ENCODE assay signal across 18 cellular contexts in the genomic region with DNA sequence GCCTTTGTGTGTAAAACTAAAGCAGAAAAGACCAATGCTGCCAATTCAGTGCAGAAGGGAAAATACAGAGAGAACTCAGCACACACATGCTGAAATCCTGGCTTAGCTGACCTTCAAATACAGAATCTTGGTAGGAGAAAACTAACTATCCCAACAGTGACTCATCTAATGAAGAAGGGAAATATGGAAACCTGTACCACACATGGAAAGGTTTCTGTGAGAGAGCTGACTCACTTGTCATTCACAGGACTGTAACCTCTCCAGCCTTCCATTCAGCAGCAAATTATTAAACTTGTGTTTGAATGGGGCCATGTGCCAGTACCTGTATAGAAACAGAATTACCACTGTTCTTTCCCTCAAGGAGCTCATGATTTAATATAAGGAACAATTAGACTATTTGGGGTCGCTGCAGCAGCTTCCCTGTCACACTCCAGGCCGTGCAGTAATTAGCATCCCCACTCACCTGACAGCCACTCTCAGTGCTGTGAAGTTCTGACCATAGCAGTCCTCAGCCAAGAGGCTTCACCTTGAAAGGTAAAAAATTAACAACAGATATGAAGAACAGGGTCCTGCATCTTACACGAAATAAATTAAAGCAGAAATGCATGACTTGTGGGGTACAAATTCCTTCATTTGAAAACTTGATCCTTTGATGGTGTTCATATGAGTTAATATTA. TPM values are rescaled to one million over a fixed set of nuclear protein-coding genes. Genes with fewer than 3 reads are reported as not detected.
DNase-seq lines count a peak whose midpoint lies in the region; ATAC-seq and TF ChIP-seq lines count a peak whose summit lies in the region.
"Had no signal": no experiment of that assay in that cellular context is flagged by ENCODE, and none has a peak within 500 bp of the region (broad histone marks: within the 10 kb centered on the region; RNA-seq: fewer than 3 reads in every experiment).

No MANE protein-coding gene starts in this region.

- H3K4me3 Mint-ChIP-seq in activated T-cell treated with anti-CD3 and anti-CD28 coated beads, Interleukin-2, amount 50 U/mL, for 24 hours = no peak overlapping the region
- H3K4me3 Mint-ChIP-seq: T-helper 1 cell treated with Interleukin-12 subunit alpha and Interleukin-12 subunit beta and Interleukin-4 antibody, amounts not matched to agents 30 μg/mL and 1 μg/mL, for 36 hours had no signal

- TF ChIP-seq CTCF in astrocyte of the cerebellum (IDR thresholded peaks at IDR 0.05; ENCODE audit: low read depth, low read length, missing control alignments) (no peak), hepatocyte (IDR thresholded peaks at IDR 0.05; ENCODE audit: poor library complexity) (no peak)

- H3K36me3 Mint-ChIP-seq in activated T-cell treated with anti-CD3 and anti-CD28 coated beads, Interleukin-2, amount 50 U/mL, for 24 hours (ENCODE audit: low read depth) = no peaks in the 10 kb centered on the region

- no peak overlapping the region for H3K27ac ChIP-seq in hepatocyte
- no peak overlapping the region for H3K27ac ChIP-seq in substantia nigra (ENCODE audit: low read depth, low read length, poor library complexity, severe bottlenecking)
- H3K27ac ChIP-seq: skin epidermis, stomach had no signal

- H3K79me2 ChIP-seq in hepatocyte = no peaks in the 10 kb centered on the region

- no peaks in the 10 kb centered on the region for H3K36me3 ChIP-seq in hepatocyte (replicated peaks; ENCODE audit: insufficient read depth, low read depth)
- H3K36me3 ChIP-seq: stomach had no signal

- H3K4me1 Mint-ChIP-seq in activated T-cell treated with anti-CD3 and anti-CD28 coated beads, Interleukin-2, amount 50 U/mL, for 24 hours (ENCODE audit: low read depth) = no peaks in the 10 kb centered on the region

- H3K27me3 ChIP-seq in hepatocyte = no peaks in the 10 kb centered on the region
- H3K27me3 ChIP-seq: stomach had no signal

- peak; percentile 65 for DNase-seq in ACHN
- DNase-seq in HT1080 (ENCODE audit: low read depth) = peak; percentile 81
- DNase-seq in astrocyte of the cerebellum (ENCODE audit: low read depth) = peak; percentile 13
- DNase-seq in hepatocyte (ENCODE audit: low spot score) = peak; percentile 7
- no peak for DNase-seq in substantia nigra (lab: John Stamatoyannopoulos, UW)
- no peak for DNase-seq in nucleus accumbens (lab: John Stamatoyannopoulos, UW)
- no peak for DNase-seq in activated T-cell treated with anti-CD3 and anti-CD28 coated beads, Interleukin-2, amount 50 U/mL, for 24 hours
- DNase-seq: activated CD8-positive, alpha-beta memory T cell treated with anti-CD3 and anti-CD28 coated beads, Interleukin-2, amount 50 U/mL, for 4 hours; activated naive CD4-positive, alpha-beta T cell treated with anti-CD3 and anti-CD28 coated beads, Interleukin-2, amount 50 U/mL, for 16 hours; erythroblast; GOT3; KBM-7; NCI-H146; stomach had no signal

- H3K27ac Mint-ChIP-seq in activated T-cell treated with anti-CD3 and anti-CD28 coated beads, Interleukin-2, amount 50 U/mL, for 24 hours = no peak overlapping the region
- H3K27ac Mint-ChIP-seq: T-helper 1 cell treated with Interleukin-12 subunit alpha and Interleukin-12 subunit beta and Interleukin-4 antibody, amounts not matched to agents 30 μg/mL and 1 μg/mL, for 36 hours had no signal

- H3K27me3 Mint-ChIP-seq in activated T-cell treated with anti-CD3 and anti-CD28 coated beads, Interleukin-2, amount 50 U/mL, for 24 hours = no peaks in the 10 kb centered on the region

- in situ Hi-C loops in ACHN (cut with HindIII; ENCODE audit: low pct_ligation_motif_present, low pct_unique_long_range_greater_than_20kb, low sequenced_read_pairs) = no loop called here
- in situ Hi-C loops in astrocyte of the cerebellum (cut with HindIII; ENCODE audit: low sequenced_read_pairs) = no loop called here

- WGBS in hepatocyte (ENCODE audit: low lambda C conversion rate, missing lambda C conversion rate) = 76% methylated on average over 3 of the region's 3 CpGs

- H3K9me3 ChIP-seq in hepatocyte (ENCODE audit: low read depth) = no peaks in the 10 kb centered on the region
- H3K9me3 ChIP-seq: stomach had no signal

- H3K4me3 ChIP-seq in astrocyte of the cerebellum (ENCODE audit: low read depth, low read length) (no peak overlapping the region), hepatocyte (no peak overlapping the region)
- H3K4me3 ChIP-seq: lung, skin epidermis, stomach had no signal

- H3K4me2 ChIP-seq in hepatocyte = no peak overlapping the region

- no peaks in the 10 kb centered on the region for H3K9me3 Mint-ChIP-seq in activated T-cell treated with anti-CD3 and anti-CD28 coated beads, Interleukin-2, amount 50 U/mL, for 24 hours
- H3K9me3 Mint-ChIP-seq: T-helper 1 cell treated with Interleukin-12 subunit alpha and Interleukin-12 subunit beta and Interleukin-4 antibody, amounts not matched to agents 30 μg/mL and 1 μg/mL, for 36 hours had no signal

- no peaks in the 10 kb centered on the region for H3K9me2 ChIP-seq in hepatocyte (replicated peaks; ENCODE audit: insufficient read depth)

- no peaks in the 10 kb centered on the region for H3K4me1 ChIP-seq in hepatocyte (ENCODE audit: insufficient read depth)
- H3K4me1 ChIP-seq: stomach had no signal

- H2AFZ ChIP-seq in hepatocyte = no peak overlapping the region

- no peaks in the 10 kb centered on the region for H4K20me1 ChIP-seq in hepatocyte (ENCODE audit: insufficient read depth, poor library complexity, severe bottlenecking)

- ATAC-seq in HG03097 (IDR thresholded peaks at IDR 0.05; ENCODE audit: low FRiP score, unreplicated experiment) = no peak

RNA-seq across cellular contexts. Expression of a gene that starts 53.9 kb away (rescaled TPM):
- total RNA-seq in HT1080 (2014; rRNA removed; shearing (Covaris generic)) = 0.06 TPM in 1 of 2 replicates, not detected in the other
- polyA plus RNA-seq in HT1080 (2015; cell fraction: cytosol; rRNA removed) = 0.26 TPM in 1 of 2 replicates, not detected in the other
- polyA plus RNA-seq in HT1080 (2015; cell fraction: nucleus; rRNA removed) = 0.29 TPM in 1 of 2 replicates, not detected in the other
- 29.7 and 32.6 TPM in 2 replicates for total RNA-seq in hepatocyte
- polyA plus RNA-seq in hepatocyte = 7.3 and 8.0 TPM in 2 replicates

Comparison
In these comparisons a context has a peak if more than half of its experiments do, and no peak if none do; other contexts are left out.
1. DNase-seq: peak in ACHN (single experiment), HT1080 (single experiment), astrocyte of the cerebellum (single experiment) and hepatocyte (single experiment); none in substantia nigra (0 of 49), nucleus accumbens (0 of 56) and activated T-cell treated with anti-CD3 and anti-CD28 coated beads, Interleukin-2, amount 50 U/mL, for 24 hours (single experiment).
2. RNA of a gene that starts 53.9 kb away (total RNA-seq): 29.7 to 32.6 TPM in hepatocyte; 0.06 TPM in HT1080; every median in the first group is over 10 times any median in the second.